In genomic region chr17:61453563-61453962, GRCh38 we compare ENCODE assay signal across 25 cellular contexts. TPM values are rescaled to one million over a fixed set of nuclear protein-coding genes. Genes with fewer than 3 reads are reported as not detected.
A peak's percentile ranks its signal among the peaks of the same experiment; 100 is the strongest.
DNase-seq lines count a peak whose midpoint lies in the region; ATAC-seq and TF ChIP-seq lines count a peak whose summit lies in the region.
"Had no signal": no experiment of that assay in that cellular context is flagged by ENCODE, and none has a peak within 500 bp of the region (broad histone marks: within the 10 kb centered on the region; RNA-seq: fewer than 3 reads in every experiment).

No MANE protein-coding gene starts in this region.

- H3K4me1 Mint-ChIP-seq in stimulated activated naive B cell treated with anti-CD40 and anti-IgM and Interleukin-4, amounts not matched to agents 10 μg/mL and 1 μg/mL and 100 μg/mL, for 72 hours: peaks cover 26 to 60% of the 10 kb centered on the region in 2 donors

- DNase-seq in DMS53 (lab: John Stamatoyannopoulos, UW) (peak; percentile 15), DMS53 treated with DMSO at 0.1 percent for 48 hours (lab: John Stamatoyannopoulos, UW; ENCODE audit: unreplicated experiment) (no peak), astrocyte of the spinal cord (ENCODE audit: low read depth, low spot score) (peak; percentile 16), left kidney (ENCODE audit: low read depth, low spot score) (peak; percentile 31), omental fat pad (ENCODE audit: low spot score) (no peak), T1000 (lab: John Stamatoyannopoulos, UW) (no peak)
- no peak for DNase-seq in stimulated activated naive B cell treated with anti-CD40 and anti-IgM and Interleukin-4, amounts not matched to agents 10 μg/mL and 1 μg/mL and 100 μg/mL, for 72 hours
- DNase-seq: activated CD4-positive, alpha-beta T cell treated with anti-CD3 and anti-CD28 coated beads for 48 hours; activated naive CD4-positive, alpha-beta T cell treated with Interleukin-2 at 50 U/mL for 16 hours; activated T-cell treated with anti-CD3 and anti-CD28 coated beads, Interleukin-2, amount 50 U/mL, for 4 hours; AML-193; amniotic stem cell; DMS79; H9; NCI-H1092 treated with DMSO at 0.1 percent for 48 hours; NCI-H2029; NCI-H2227 treated with DMSO at 0.1 percent for 48 hours; SK-N-SH; stimulated activated naive CD8-positive, alpha-beta T cell treated with anti-CD3 and anti-CD28 coated beads, Interleukin-15, amount 100 ng/mL, for 72 hours; transverse colon had no signal

- H3K4me3 Mint-ChIP-seq in stimulated activated naive B cell treated with anti-CD40 and anti-IgM and Interleukin-4, amounts not matched to agents 10 μg/mL and 1 μg/mL and 100 μg/mL, for 72 hours: peak overlapping the region in 1 of 2 donors; percentile 44
- H3K4me3 Mint-ChIP-seq: natural killer cell treated with Interleukin-12 subunit alpha and Interleukin-12 subunit beta and Interleukin-15 and Interleukin-18, amount 100 ng/mL, for 72 hours had no signal

- H3K4me3 ChIP-seq in astrocyte of the spinal cord (ENCODE audit: low read depth, low read length): no peak overlapping the region
- H3K4me3 ChIP-seq: cardiac muscle cell had no signal

- peaks cover 60 to 87% of the 10 kb centered on the region in 2 donors for H3K27me3 Mint-ChIP-seq in stimulated activated naive B cell treated with anti-CD40 and anti-IgM and Interleukin-4, amounts not matched to agents 10 μg/mL and 1 μg/mL and 100 μg/mL, for 72 hours

- in situ Hi-C loops in astrocyte of the spinal cord (cut with HindIII; ENCODE audit: low sequenced_read_pairs): no loop called here

- H3K36me3 Mint-ChIP-seq in stimulated activated naive B cell treated with anti-CD40 and anti-IgM and Interleukin-4, amounts not matched to agents 10 μg/mL and 1 μg/mL and 100 μg/mL, for 72 hours: peaks cover 7 to 11% of the 10 kb centered on the region in 2 donors

- H3K27ac Mint-ChIP-seq in stimulated activated naive B cell treated with anti-CD40 and anti-IgM and Interleukin-4, amounts not matched to agents 10 μg/mL and 1 μg/mL and 100 μg/mL, for 72 hours: peak overlapping the region; percentile 86
- H3K27ac Mint-ChIP-seq: H9; natural killer cell treated with Interleukin-12 subunit alpha and Interleukin-12 subunit beta and Interleukin-15 and Interleukin-18, amount 100 ng/mL, for 72 hours had no signal

- no peak for ATAC-seq in stimulated activated naive B cell treated with anti-CD40 and anti-IgM and Interleukin-4, amounts not matched to agents 10 μg/mL and 1 μg/mL and 100 μg/mL, for 72 hours (replicated peaks)
- ATAC-seq in omental fat pad (ENCODE audit: low FRiP score): no peak
- ATAC-seq in HG03432 (IDR thresholded peaks at IDR 0.05; ENCODE audit: unreplicated experiment): no peak
- ATAC-seq: activated T-cell treated with anti-CD3 and anti-CD28 coated beads, Interleukin-2, amount 50 U/mL, for 4 hours; natural killer cell treated with Interleukin-12 subunit alpha and Interleukin-12 subunit beta and Interleukin-15 and Interleukin-18, amount 100 ng/mL, for 72 hours; stimulated activated naive CD8-positive, alpha-beta T cell treated with anti-CD3 and anti-CD28 coated beads, Interleukin-15, amount 100 ng/mL, for 72 hours had no signal

- TF ChIP-seq CTCF in astrocyte of the spinal cord (IDR thresholded peaks at IDR 0.05; ENCODE audit: low read depth, low read length) (no peak), omental fat pad (IDR thresholded peaks at IDR 0.05) (no peak)

- peaks cover 0 to 1% of the 10 kb centered on the region in 2 donors for H3K9me3 Mint-ChIP-seq in stimulated activated naive B cell treated with anti-CD40 and anti-IgM and Interleukin-4, amounts not matched to agents 10 μg/mL and 1 μg/mL and 100 μg/mL, for 72 hours
- H3K9me3 Mint-ChIP-seq: activated T-cell treated with anti-CD3 and anti-CD28 coated beads, Interleukin-2, amount 50 U/mL, for 4 hours; natural killer cell treated with Interleukin-12 subunit alpha and Interleukin-12 subunit beta and Interleukin-15 and Interleukin-18, amount 100 ng/mL, for 72 hours; stimulated activated naive CD8-positive, alpha-beta T cell treated with anti-CD3 and anti-CD28 coated beads, Interleukin-15, amount 100 ng/mL, for 72 hours had no signal

RNA-seq across cellular contexts. Expression of gene TBX4, which starts 1.3 kb away (rescaled TPM):
- total RNA-seq in omental fat pad: not detected
- total RNA-seq: activated CD8-positive, alpha-beta memory T cell treated with anti-CD3 and anti-CD28 coated beads for 36 hours; activated T-cell treated with anti-CD3 and anti-CD28 coated beads, Interleukin-2, amount 50 U/mL, for 4 hours; H9; natural killer cell treated with Interleukin-12 subunit alpha and Interleukin-12 subunit beta and Interleukin-15 and Interleukin-18, amount 100 ng/mL, for 72 hours; T-helper 2 cell treated with Interferon-gamma antibody and Interleukin-4, amounts not matched to agents 100 ng/mL and 5 ng/mL, for 36 hours had no signal

RNA-seq across cellular contexts. Expression of gene TBX2, which starts 53.9 kb away (rescaled TPM):
- total RNA-seq in omental fat pad: 10 to 100 TPM in 2 of 4 donors, 1 to 10 TPM in 2; 3.1 to 14.2 (median 9.6) TPM
- total RNA-seq: activated CD8-positive, alpha-beta memory T cell treated with anti-CD3 and anti-CD28 coated beads for 36 hours; H9; T-helper 2 cell treated with Interferon-gamma antibody and Interleukin-4, amounts not matched to agents 100 ng/mL and 5 ng/mL, for 36 hours had no signal

Comparison
In these comparisons a context has a peak if more than half of its experiments do, and no peak if none do; other contexts are left out.
1. DNase-seq: peak in DMS53 (single experiment), astrocyte of the spinal cord (single experiment) and left kidney (single experiment); none in DMS53 treated with DMSO at 0.1 percent for 48 hours (single experiment), stimulated activated naive B cell treated with anti-CD40 and anti-IgM and Interleukin-4, amounts not matched to agents 10 μg/mL and 1 μg/mL and 100 μg/mL, for 72 hours (single experiment), omental fat pad (single experiment) and T1000 (single experiment).